In genomic region chr6:160088774-160089533, GRCh38 we compare ENCODE assay signal across 17 cellular contexts. TPM values are rescaled to one million over a fixed set of nuclear protein-coding genes. Genes with fewer than 3 reads are reported as not detected.
DNase-seq lines count a peak whose midpoint lies in the region; ATAC-seq and TF ChIP-seq lines count a peak whose summit lies in the region.
"Had no signal": no experiment of that assay in that cellular context is flagged by ENCODE, and none has a peak within 500 bp of the region (broad histone marks: within the 10 kb centered on the region; RNA-seq: fewer than 3 reads in every experiment).

No MANE protein-coding gene starts in this region.

- intact Hi-C loops in ascending aorta (cut with DNase I): loop anchor here (1.0 to 5.0 kb wide), 5 partner anchors 43 to 433 kb away; no protein-coding TSS in a partner anchor
- intact Hi-C loops in transverse colon (cut with DNase I; ENCODE audit: low total_unique reads): loop anchor here (5.0 kb wide), 1 partner anchor 368 kb away; no protein-coding TSS in a partner anchor

- peak; percentile 32 for DNase-seq in GM03348 (ENCODE audit: low spot score)
- DNase-seq in ascending aorta (ENCODE audit: low spot score in 2 of 2): no peak
- DNase-seq in omental fat pad (ENCODE audit: low spot score): no peak
- DNase-seq in transverse colon: no peak
- DNase-seq in DMS53 treated with DMSO at 0.1 percent for 48 hours (lab: John Stamatoyannopoulos, UW; ENCODE audit: unreplicated experiment): no peak
- no peak for DNase-seq in NCI-H1417 (lab: John Stamatoyannopoulos, UW)
- DNase-seq in OCI-M1 (lab: John Stamatoyannopoulos, UW): no peak
- DNase-seq: activated CD4-positive, CD25-positive, alpha-beta regulatory T cell treated with anti-CD3 and anti-CD28 coated beads, Interleukin-2, amount 50 U/mL, for 72 hours; activated naive CD8-positive, alpha-beta T cell treated with anti-CD3 and anti-CD28 coated beads, Interleukin-2, amount 10 ng/mL, durations not matched to agents 7 days and 5 days; cortex of kidney; DMS153; GF-D8 had no signal

- H3K36me3 ChIP-seq in ascending aorta: peaks cover 47 to 85% of the 10 kb centered on the region in 2 donors
- H3K36me3 ChIP-seq in transverse colon: peaks cover 0 to 42% (median 22%) of the 10 kb centered on the region in 4 donors

- no peak for TF ChIP-seq CTCF in ascending aorta (IDR thresholded peaks at IDR 0.05)
- no peak for TF ChIP-seq CTCF in omental fat pad (IDR thresholded peaks at IDR 0.05)
- no peak for TF ChIP-seq CTCF in transverse colon (IDR thresholded peaks at IDR 0.05)

- TF ChIP-seq POLR2A in transverse colon (IDR thresholded peaks at IDR 0.05): no peak

- no peaks in the 10 kb centered on the region for H3K9me3 ChIP-seq in ascending aorta
- H3K9me3 ChIP-seq in transverse colon: no peaks in the 10 kb centered on the region
- H3K9me3 ChIP-seq: BLaER1 treated with 17β-estradiol and CSF1 and Interleukin-3, amounts not matched to agents 10 nM and 100 nM; breast epithelium; SK-N-SH had no signal

- H3K27ac ChIP-seq in ascending aorta (peak overlapping the region; percentile 68 to 70), transverse colon (peak overlapping the region; percentile 60 to 82 (median 76))
- H3K27ac ChIP-seq: BLaER1 treated with 17β-estradiol and CSF1 and Interleukin-3, amounts not matched to agents 10 nM and 100 nM had no signal

- H3K4me3 ChIP-seq in ascending aorta (peak overlapping the region in 1 of 2 donors; percentile 24), transverse colon (no peak overlapping the region)
- H3K4me3 ChIP-seq: BLaER1 treated with 17β-estradiol and CSF1 and Interleukin-3, amounts not matched to agents 10 nM and 100 nM; breast epithelium had no signal

- WGBS in transverse colon (ENCODE audit: low coverage in 1 of 2), 2 donors: 80 to 89% methylated on average over 5 to 21 of the region's 21 CpGs

- TF ChIP-seq EP300 in transverse colon (IDR thresholded peaks at IDR 0.05; ENCODE audit: low read depth): no peak

- H3K27me3 ChIP-seq in ascending aorta (no peaks in the 10 kb centered on the region), transverse colon (no peaks in the 10 kb centered on the region)
- H3K27me3 ChIP-seq: BLaER1 treated with 17β-estradiol and CSF1 and Interleukin-3, amounts not matched to agents 10 nM and 100 nM; breast epithelium had no signal

- in situ Hi-C loops in transverse colon (cut with MboI; ENCODE audit: low pct_ligation_motif_present in 1 of 4, low pct_unique_long_range_greater_than_20kb in 1 of 4, low sequenced_read_pairs in 3 of 4): loop anchor here in 1 of 4 donors (10.0 kb wide), 1 partner anchor 366 kb away; no protein-coding TSS in a partner anchor

- ATAC-seq in omental fat pad (ENCODE audit: low FRiP score): peak; percentile 58
- ATAC-seq: stimulated activated effector memory CD8-positive, alpha-beta T cell treated with anti-CD3 and anti-CD28 coated beads, Interleukin-12 subunit alpha, Interleukin-12 subunit beta, amount 100 ng/mL, for 72 hours had no signal

- peaks cover 4 to 5% of the 10 kb centered on the region in 2 donors for H3K4me1 ChIP-seq in ascending aorta
- peaks cover 6 to 29% (median 20%) of the 10 kb centered on the region in 4 donors for H3K4me1 ChIP-seq in transverse colon
- H3K4me1 ChIP-seq: BLaER1 treated with 17β-estradiol and CSF1 and Interleukin-3, amounts not matched to agents 10 nM and 100 nM; breast epithelium had no signal

RNA-seq across cellular contexts. Expression of gene SLC22A1, which starts 32.7 kb away (rescaled TPM):
- total RNA-seq in ascending aorta (not detected), omental fat pad (1 to 10 TPM in 2 of 4 donors, under 1 TPM in 2; 0.65 to 2.5 (median 1.0) TPM), transverse colon (1 to 10 TPM in 1 of 4 donors, under 1 TPM in 2, not detected in 1; 0.40 to 1.7 (median 0.55) TPM)
- total RNA-seq: frontal cortex had no signal
